ENCODE assay signal across 8 cellular contexts in the genomic region with DNA sequence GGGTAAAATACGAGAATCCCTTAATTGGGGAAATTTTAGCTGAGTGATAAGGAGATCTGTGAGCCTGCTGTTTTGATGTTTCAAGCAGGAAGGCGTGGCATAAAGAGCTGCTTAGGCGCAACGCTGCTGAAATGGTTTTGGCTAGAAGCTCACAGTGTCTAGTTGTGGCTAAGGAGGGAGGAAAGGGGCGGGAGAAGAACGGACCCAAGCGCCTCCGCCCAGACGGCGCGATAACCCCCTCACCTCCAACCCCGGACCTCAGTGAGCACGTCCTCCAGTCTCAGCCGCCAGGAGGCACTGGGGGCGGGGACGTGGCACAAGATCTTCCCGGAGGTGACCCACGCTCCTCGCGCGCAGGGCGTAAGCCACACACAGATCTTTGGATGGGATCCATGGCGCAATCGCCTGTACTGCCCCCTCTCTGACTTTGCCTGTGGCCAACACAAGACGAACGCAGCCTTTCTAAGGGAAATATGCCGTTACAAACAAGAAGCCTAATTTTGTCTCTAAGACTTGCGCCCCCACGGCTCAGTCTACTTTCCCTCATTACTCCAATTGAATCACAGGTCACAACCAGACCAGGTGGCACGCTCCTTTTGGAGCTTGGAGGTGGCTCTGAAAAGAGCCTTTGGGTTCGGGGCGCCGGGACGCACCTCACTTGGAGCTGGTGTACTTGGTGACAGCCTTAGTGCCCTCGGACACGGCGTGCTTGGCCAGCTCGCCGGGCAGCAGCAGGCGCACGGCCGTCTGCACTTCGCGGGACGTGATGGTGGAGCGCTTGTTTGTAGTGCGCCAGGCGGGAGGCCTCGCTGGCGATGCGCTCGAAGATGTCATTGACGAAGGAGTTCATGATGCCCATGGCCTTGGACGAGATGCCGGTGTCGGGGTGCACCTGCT. TPM values are rescaled to one million over a fixed set of nuclear protein-coding genes. Genes with fewer than 3 reads are reported as not detected.
DNase-seq lines count a peak whose midpoint lies in the region; ATAC-seq and TF ChIP-seq lines count a peak whose summit lies in the region.

No MANE protein-coding gene starts in this region.

- intact Hi-C loops in CD8-positive, alpha-beta T cell (cut with DNase I, micrococcal nuclease) = loop anchor here (1.0 to 2.0 kb wide), 6 partner anchors 23 to 251 kb away; partner anchors contain the start of gene RNF187 (in 2 of the 2)

- no peaks in the 10 kb centered on the region for H3K27me3 ChIP-seq in CD8-positive, alpha-beta T cell (ENCODE audit: insufficient read depth, low read length)
- peaks cover 55% of the 10 kb centered on the region for H3K27me3 ChIP-seq in muscle layer of duodenum (ENCODE audit: low read depth, low read length)

- no peaks in the 10 kb centered on the region for H3K36me3 ChIP-seq in CD8-positive, alpha-beta T cell (ENCODE audit: insufficient read depth, low read length)
- H3K36me3 ChIP-seq in muscle layer of duodenum (ENCODE audit: control insufficient read depth in 1 of 2, insufficient read depth in 2 of 2, low read length in 2 of 2) = no peaks in the 10 kb centered on the region

- H3K27me3 Mint-ChIP-seq in CD8-positive, alpha-beta T cell (ENCODE audit: low read depth) = peaks cover 12% of the 10 kb centered on the region

- no peak overlapping the region for H3K27ac ChIP-seq in CD8-positive, alpha-beta T cell (ENCODE audit: low read depth, low read length)
- no peak overlapping the region for H3K27ac ChIP-seq in muscle layer of duodenum (ENCODE audit: low read length)

- POLR2A ChIA-PET in CD8-positive, alpha-beta T cell (lab: Charles Lee) = interaction anchor here (1.0 to 3.8 kb wide), 2 partner anchors 9 to 23 kb away, joined by 3 to 26 read pairs; partner anchors contain the start of gene RNF187

- H3K4me1 ChIP-seq in CD8-positive, alpha-beta T cell (ENCODE audit: insufficient read depth, low read length) = peaks cover 34% of the 10 kb centered on the region
- H3K4me1 ChIP-seq in muscle layer of duodenum (ENCODE audit: control insufficient read depth in 1 of 2, insufficient read depth in 2 of 2, low read length in 2 of 2) = peaks cover 0 to 27% of the 10 kb centered on the region in 2 donors

- CTCF ChIA-PET in CD8-positive, alpha-beta T cell (lab: Charles Lee) = interaction anchor here (0.8 to 1.7 kb wide), 7 partner anchors 8 to 333 kb away, joined by 3 to 6 read pairs (median 4); partner anchors contain the start of gene RNF187

- peak overlapping the region; percentile 47 for H3K4me3 ChIP-seq in CD8-positive, alpha-beta T cell (ENCODE audit: low read depth, low read length)
- H3K4me3 ChIP-seq in choroid plexus epithelial cell (ENCODE audit: low read depth, low read length) (peak overlapping the region; percentile 18), muscle layer of duodenum (ENCODE audit: low read depth in 1 of 2, low read length in 2 of 2) (peak overlapping the region; percentile 48 to 51)

- H3K9me3 Mint-ChIP-seq in CD8-positive, alpha-beta T cell = no peaks in the 10 kb centered on the region

- ATAC-seq in CD8-positive, alpha-beta T cell = peak; percentile 22
- peak; percentile 62 for ATAC-seq in GM19351 (IDR thresholded peaks at IDR 0.05; ENCODE audit: unreplicated experiment)
- peak; percentile 3 for ATAC-seq in HG03520 (IDR thresholded peaks at IDR 0.05; ENCODE audit: unreplicated experiment)
- no peak for ATAC-seq in HG03159 (IDR thresholded peaks at IDR 0.05; ENCODE audit: unreplicated experiment)

- TF ChIP-seq CTCF in CD8-positive, alpha-beta T cell (IDR thresholded peaks at IDR 0.05) = no peak
- peak; percentile 13 for TF ChIP-seq CTCF in choroid plexus epithelial cell (conservative IDR thresholded peaks at IDR 0.05; ENCODE audit: low read depth, low read length)

- peak overlapping the region; percentile 69 for H3K27ac Mint-ChIP-seq in CD8-positive, alpha-beta T cell

- peak overlapping the region; percentile 85 for H3K4me3 Mint-ChIP-seq in CD8-positive, alpha-beta T cell

- no peaks in the 10 kb centered on the region for H3K9me3 ChIP-seq in CD8-positive, alpha-beta T cell (ENCODE audit: low read length)
- H3K9me3 ChIP-seq in muscle layer of duodenum (ENCODE audit: control insufficient read depth in 1 of 2, low read length in 2 of 2) = no peaks in the 10 kb centered on the region

- peak in 4 of 7 experiments; percentile 27 to 63 (median 41) for DNase-seq in CD8-positive, alpha-beta T cell
- DNase-seq in T-helper 2 cell (peak in 3 of 5 experiments; percentile 38 to 97 (median 38)), choroid plexus epithelial cell (ENCODE audit: low read depth) (no peak), kidney tubule cell (ENCODE audit: low spot score) (no peak)

- no peaks in the 10 kb centered on the region for H3K36me3 Mint-ChIP-seq in CD8-positive, alpha-beta T cell

- peaks cover 46% of the 10 kb centered on the region for H3K4me1 Mint-ChIP-seq in CD8-positive, alpha-beta T cell (ENCODE audit: low read depth)

RNA-seq across cellular contexts. Expression of gene RNF187, which starts 23.4 kb away (rescaled TPM):
- 10 to 100 TPM; 34.8 to 35.8 TPM for total RNA-seq in CD8-positive, alpha-beta T cell

RNA-seq across cellular contexts. Expression of gene TRIM17, which starts 47.1 kb away (rescaled TPM):
- 1 to 10 TPM; 1.1 to 1.4 TPM for total RNA-seq in CD8-positive, alpha-beta T cell

RNA-seq across cellular contexts. Expression of gene TRIM11, which starts 57.2 kb away (rescaled TPM):
- total RNA-seq in CD8-positive, alpha-beta T cell = 10 to 100 TPM; 36.6 to 40.3 TPM

Comparison
In these comparisons a context has a peak if more than half of its experiments do, and no peak if none do; other contexts are left out.
1. DNase-seq: peak in CD8-positive, alpha-beta T cell (4 of 7) and T-helper 2 cell (3 of 5); none in choroid plexus epithelial cell (single experiment) and kidney tubule cell (single experiment).
2. Peak in every context shown above with its lines, with median percentiles within 50 percentile points of each other: H3K4me3 ChIP-seq.